Comparison of ENCODE assay signal across 8 cellular contexts in the genomic region with DNA sequence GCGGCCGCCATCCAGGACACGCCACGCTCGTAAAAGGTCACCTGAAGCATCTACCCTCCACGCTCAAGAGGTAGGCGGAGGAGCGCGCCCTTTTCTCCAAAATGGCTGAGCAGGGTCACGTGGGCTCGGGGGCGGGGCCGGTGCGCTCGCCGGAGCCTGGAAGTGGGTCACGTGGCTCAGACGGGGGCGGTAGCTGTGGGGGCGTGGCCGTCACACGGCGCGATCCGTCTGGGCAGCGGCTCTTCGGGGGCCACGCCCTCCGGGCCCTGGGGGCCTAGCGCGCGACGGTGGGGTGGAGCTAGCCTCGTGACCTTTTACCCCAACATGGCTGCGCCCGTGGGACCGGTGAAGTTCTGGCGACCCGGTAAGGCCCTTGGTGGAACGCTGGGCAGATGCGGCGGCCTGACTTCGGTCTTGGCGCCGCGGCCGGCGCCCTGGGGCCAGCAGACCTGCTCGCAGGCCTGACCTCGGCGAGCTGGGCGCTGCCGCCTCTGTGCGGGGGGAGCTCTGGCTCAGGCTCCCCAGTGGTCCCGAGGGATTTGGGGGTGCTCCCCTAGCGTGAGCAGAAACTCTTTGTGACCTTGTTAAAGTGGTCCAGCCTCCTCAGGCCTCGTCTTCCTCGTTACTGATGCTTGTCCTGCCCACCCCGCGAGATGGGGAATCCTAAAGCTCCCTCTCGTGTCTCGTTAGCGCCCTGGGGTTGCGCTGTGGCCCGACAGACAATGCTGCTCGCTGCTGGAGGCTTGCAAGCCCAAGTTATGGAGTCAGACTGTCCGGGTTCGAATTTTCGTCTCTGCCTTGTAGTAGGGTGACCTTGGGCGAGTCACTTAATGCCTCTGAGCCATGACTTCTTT. TPM values are rescaled to one million over a fixed set of nuclear protein-coding genes. Genes with fewer than 3 reads are reported as not detected.
A peak's percentile ranks its signal among the peaks of the same experiment; 100 is the strongest.
DNase-seq lines count a peak whose midpoint lies in the region; ATAC-seq and TF ChIP-seq lines count a peak whose summit lies in the region.

A gene with protein sequence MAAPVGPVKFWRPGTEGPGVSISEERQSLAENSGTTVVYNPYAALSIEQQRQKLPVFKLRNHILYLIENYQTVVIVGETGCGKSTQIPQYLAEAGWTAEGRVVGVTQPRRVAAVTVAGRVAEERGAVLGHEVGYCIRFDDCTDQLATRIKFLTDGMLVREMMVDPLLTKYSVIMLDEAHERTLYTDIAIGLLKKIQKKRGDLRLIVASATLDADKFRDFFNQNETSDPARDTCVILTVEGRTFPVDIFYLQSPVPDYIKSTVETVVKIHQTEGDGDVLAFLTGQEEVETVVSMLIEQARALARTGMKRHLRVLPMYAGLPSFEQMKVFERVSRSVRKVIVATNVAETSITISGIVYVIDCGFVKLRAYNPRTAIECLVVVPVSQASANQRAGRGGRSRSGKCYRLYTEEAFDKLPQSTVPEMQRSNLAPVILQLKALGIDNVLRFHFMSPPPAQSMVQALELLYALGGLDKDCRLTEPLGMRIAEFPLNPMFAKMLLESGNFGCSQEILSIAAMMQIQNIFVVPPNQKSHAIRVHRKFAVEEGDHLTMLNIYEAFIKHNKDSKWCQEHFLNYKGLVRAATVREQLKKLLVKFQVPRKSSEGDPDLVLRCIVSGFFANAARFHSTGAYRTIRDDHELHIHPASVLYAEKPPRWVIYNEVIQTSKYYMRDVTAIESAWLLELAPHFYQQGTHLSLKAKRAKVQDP (plus strand): TSS at position 301 of the 854 bp plus-strand sequence. CDS start 24 bp downstream, at position 325.

- ATAC-seq in GM21515 (IDR thresholded peaks at IDR 0.05; ENCODE audit: unreplicated experiment), result peak; percentile 94

- H3K36me3 ChIP-seq in OCI-LY3 (replicated peaks; ENCODE audit: low read depth, low read length), result peaks cover 18% of the 10 kb centered on the region

- peak within 1 kb of the TSS; percentile 90 for H3K4me2 ChIP-seq in OCI-LY3 (ENCODE audit: low read length)

- H3K4me1 ChIP-seq in OCI-LY3 (ENCODE audit: low read length) (peaks cover 18% of the 10 kb centered on the region), mononuclear cell (ENCODE audit: insufficient read depth, low read length) (peaks cover 13% of the 10 kb centered on the region)

- H3K27me3 ChIP-seq in OCI-LY3 (ENCODE audit: low read depth, low read length), result no peaks in the 10 kb centered on the region
- H3K27me3 ChIP-seq in mononuclear cell (ENCODE audit: insufficient read depth, low read length), result no peaks in the 10 kb centered on the region

- peaks cover 59% of the 10 kb centered on the region for H3K79me2 ChIP-seq in OCI-LY3 (ENCODE audit: low read length)

- peak within 1 kb of the TSS; percentile 59 for H2AFZ ChIP-seq in OCI-LY3 (ENCODE audit: low read depth, low read length)

- H3K27ac ChIP-seq in OCI-LY3 (ENCODE audit: low read length), result peak within 1 kb of the TSS; percentile 75

- peak within 1 kb of the TSS; percentile 79 for H3K9ac ChIP-seq in OCI-LY3 (ENCODE audit: low read length)

- no peaks in the 10 kb centered on the region for H4K20me1 ChIP-seq in OCI-LY3 (ENCODE audit: insufficient read depth, low read length)

- no peaks in the 10 kb centered on the region for H3K9me3 ChIP-seq in OCI-LY3 (ENCODE audit: insufficient read depth, low read length)
- H3K9me3 ChIP-seq in mononuclear cell (ENCODE audit: low read depth, low read length), result no peaks in the 10 kb centered on the region

- TF ChIP-seq CTCF in OCI-LY3 (IDR thresholded peaks at IDR 0.05; ENCODE audit: low read depth, low read length), result peak; percentile 69

- H3K4me3 ChIP-seq in OCI-LY3 (ENCODE audit: low read length), result peak within 1 kb of the TSS; percentile 82
- peak within 1 kb of the TSS; percentile 99 for H3K4me3 ChIP-seq in mononuclear cell (ENCODE audit: low read length)

- DNase-seq in DMS 273 treated with DMSO at 0.1 percent for 48 hours (lab: John Stamatoyannopoulos, UW) (peak; percentile 92), HuH-7 (ENCODE audit: low spot score) (peak; percentile 96), activated T-cell treated with anti-CD3 and anti-CD28 coated beads for 1 hour (ENCODE audit: low read depth) (peak; percentile 97), epidermal melanocyte (ENCODE audit: insufficient read length, low spot score) (peak; percentile 97)
- peak; percentile 96 to 97 for DNase-seq in stimulated activated CD8-positive, alpha-beta memory T cell treated with anti-CD3 and anti-CD28 coated beads, Interleukin-4, amount 100 ng/mL, for 1 hour (ENCODE audit: low read depth in 2 of 2, low spot score in 1 of 2)

RNA-seq across cellular contexts. Expression of the gene that starts here (rescaled TPM):
- total RNA-seq in mononuclear cell, result 10.5 TPM

Comparison
In these comparisons a context has a peak if more than half of its experiments do, and no peak if none do; other contexts are left out.
1. Peak in every context shown above with its lines: DNase-seq, ATAC-seq, H3K4me3 ChIP-seq and H3K27ac ChIP-seq.